ENCODE assay signal across 19 cellular contexts in genomic region chr16:27474921-27475320, GRCh38.
"Had no signal": no experiment of that assay in that cellular context is flagged by ENCODE, and none has a peak within 500 bp of the region (broad histone marks: within the 10 kb centered on the region; RNA-seq: fewer than 3 reads in every experiment).

No MANE protein-coding gene starts in this region.

- H3K4me3 Mint-ChIP-seq: activated CD4-positive, alpha-beta memory T cell treated with anti-CD3 and anti-CD28 coated beads for 36 hours; activated CD8-positive, alpha-beta memory T cell treated with anti-CD3 and anti-CD28 coated beads, Interleukin-2, amount 10 ng/mL, durations not matched to agents 7 days and 5 days; activated T-helper 17 cell treated with anti-CD3 and anti-CD28 coated beads, Interleukin-2, amount 50 U/mL, for 72 hours; natural killer cell treated with Interleukin-12 subunit alpha and Interleukin-12 subunit beta and Interleukin-15 and Interleukin-18, amount 100 ng/mL, for 72 hours had no signal

- H3K9me3 ChIP-seq: breast epithelium, esophagus muscularis mucosa, heart right ventricle, prostate gland, thyroid gland had no signal

- H3K27ac ChIP-seq: breast epithelium, esophagus muscularis mucosa, heart right ventricle, prostate gland, thyroid gland had no signal

- H3K9me3 Mint-ChIP-seq: activated CD4-positive, alpha-beta memory T cell treated with anti-CD3 and anti-CD28 coated beads for 36 hours; activated T-helper 17 cell treated with anti-CD3 and anti-CD28 coated beads, Interleukin-2, amount 50 U/mL, for 72 hours; natural killer cell treated with Interleukin-12 subunit alpha and Interleukin-12 subunit beta and Interleukin-15 and Interleukin-18, amount 100 ng/mL, for 72 hours had no signal

- H3K27me3 ChIP-seq: breast epithelium, esophagus muscularis mucosa, heart right ventricle, thyroid gland had no signal

- H3K4me1 ChIP-seq: breast epithelium, prostate gland, thyroid gland had no signal

- H3K4me3 ChIP-seq: breast epithelium, esophagus muscularis mucosa, heart right ventricle, prostate gland, thyroid gland had no signal

- H3K4me1 Mint-ChIP-seq: activated CD8-positive, alpha-beta memory T cell treated with anti-CD3 and anti-CD28 coated beads, Interleukin-2, amount 10 ng/mL, durations not matched to agents 7 days and 5 days; activated T-helper 17 cell treated with anti-CD3 and anti-CD28 coated beads, Interleukin-2, amount 50 U/mL, for 72 hours had no signal

- ATAC-seq: activated CD8-positive, alpha-beta memory T cell treated with anti-CD3 and anti-CD28 coated beads, Interleukin-2, amount 10 ng/mL, durations not matched to agents 7 days and 5 days; activated T-helper 17 cell treated with anti-CD3 and anti-CD28 coated beads, Interleukin-2, amount 50 U/mL, for 72 hours; heart right ventricle; natural killer cell treated with Interleukin-12 subunit alpha and Interleukin-12 subunit beta and Interleukin-15 and Interleukin-18, amount 100 ng/mL, for 72 hours; right cardiac atrium had no signal

- FAIRE-seq: small intestine, TTC549 had no signal

- H3K27ac Mint-ChIP-seq: activated CD4-positive, alpha-beta memory T cell treated with anti-CD3 and anti-CD28 coated beads for 36 hours; activated CD8-positive, alpha-beta memory T cell treated with anti-CD3 and anti-CD28 coated beads, Interleukin-2, amount 10 ng/mL, durations not matched to agents 7 days and 5 days; activated T-helper 17 cell treated with anti-CD3 and anti-CD28 coated beads, Interleukin-2, amount 50 U/mL, for 72 hours had no signal

- DNase-seq: activated CD4-positive, alpha-beta memory T cell treated with anti-CD3 and anti-CD28 coated beads for 36 hours; activated CD8-positive, alpha-beta memory T cell treated with anti-CD3 and anti-CD28 coated beads, Interleukin-2, amount 10 ng/mL, durations not matched to agents 7 days and 5 days; activated naive CD4-positive, alpha-beta T cell treated with Interleukin-2 at 50 U/mL for 16 hours; activated T-cell treated with anti-CD3 and anti-CD28 coated beads, Interleukin-2, amount 50 U/mL, for 1 hour; anterior cingulate cortex; effector CD4-positive, alpha-beta T cell; heart right ventricle; occipital lobe; small intestine; stimulated activated naive CD4-positive, alpha-beta T cell; T-helper 2 cell; thyroid gland had no signal

- H3K27me3 Mint-ChIP-seq: activated CD4-positive, alpha-beta memory T cell treated with anti-CD3 and anti-CD28 coated beads for 36 hours; activated CD8-positive, alpha-beta memory T cell treated with anti-CD3 and anti-CD28 coated beads, Interleukin-2, amount 10 ng/mL, durations not matched to agents 7 days and 5 days; activated T-helper 17 cell treated with anti-CD3 and anti-CD28 coated beads, Interleukin-2, amount 50 U/mL, for 72 hours; natural killer cell treated with Interleukin-12 subunit alpha and Interleukin-12 subunit beta and Interleukin-15 and Interleukin-18, amount 100 ng/mL, for 72 hours had no signal
